Comparison of ENCODE assay signal across 10 cellular contexts in the genomic region with DNA sequence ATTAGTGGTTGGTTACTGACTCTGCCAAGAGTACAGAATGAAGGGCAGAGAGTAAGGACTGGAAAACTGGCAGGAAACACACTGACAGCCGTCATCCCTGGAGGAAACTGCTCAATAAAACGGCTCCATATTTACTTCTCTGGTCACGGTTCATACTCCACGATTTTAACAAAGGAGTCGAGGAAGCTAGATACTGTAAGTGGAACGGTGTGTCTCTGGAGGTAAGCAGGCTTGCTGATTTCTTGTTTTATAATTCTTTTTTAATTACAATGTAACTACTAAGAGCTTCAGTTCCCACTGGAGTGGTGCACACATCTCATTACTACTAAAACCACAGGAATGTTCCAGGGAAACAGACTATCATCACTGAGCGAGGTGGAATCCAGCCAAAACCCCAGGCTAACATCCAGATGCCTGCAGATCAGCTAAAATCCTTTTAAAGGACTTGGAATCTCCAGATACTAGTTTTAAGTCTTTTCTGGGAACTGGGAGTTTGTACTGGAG. TPM values are rescaled to one million over a fixed set of nuclear protein-coding genes. Genes with fewer than 3 reads are reported as not detected.
DNase-seq lines count a peak whose midpoint lies in the region; ATAC-seq and TF ChIP-seq lines count a peak whose summit lies in the region.
"Had no signal": no experiment of that assay in that cellular context is flagged by ENCODE, and none has a peak within 500 bp of the region (broad histone marks: within the 10 kb centered on the region; RNA-seq: fewer than 3 reads in every experiment).

No MANE protein-coding gene starts in this region.

- H3K9me3 ChIP-seq in MG63: no peaks in the 10 kb centered on the region

- no peaks in the 10 kb centered on the region for H3K27me3 ChIP-seq in ACC112 (ENCODE audit: insufficient read depth, low read length)
- no peaks in the 10 kb centered on the region for H3K27me3 ChIP-seq in MG63
- no peaks in the 10 kb centered on the region for H3K27me3 ChIP-seq in dorsolateral prefrontal cortex

- H3K27ac ChIP-seq in ACC112 (ENCODE audit: low read depth, low read length): peak overlapping the region; percentile 95
- H3K27ac ChIP-seq in dorsolateral prefrontal cortex: peak overlapping the region in 30 of 59 donors; percentile 0 to 78 (median 44)

- TF ChIP-seq CTCF in dorsolateral prefrontal cortex (IDR thresholded peaks at IDR 0.05 in 54 of 56, conservative IDR thresholded peaks at IDR 0.05 in 2 of 56; ENCODE audit: low read depth in 1 of 56, partially characterized antibody in 56 of 56): no peak

- no peaks in the 10 kb centered on the region for H3K79me2 ChIP-seq in ACC112 (ENCODE audit: control insufficient read depth, insufficient read depth, low read length, unreplicated experiment)

- ATAC-seq in HG02571 (IDR thresholded peaks at IDR 0.05; ENCODE audit: unreplicated experiment): no peak
- ATAC-seq in GM21737 (IDR thresholded peaks at IDR 0.05; ENCODE audit: unreplicated experiment): no peak

- H3K4me3 ChIP-seq in ACC112 (ENCODE audit: low read depth, low read length): peak overlapping the region; percentile 60
- no peak overlapping the region for H3K4me3 ChIP-seq in MG63
- no peak overlapping the region for H3K4me3 ChIP-seq in dorsolateral prefrontal cortex

- H3K36me3 ChIP-seq in ACC112 (ENCODE audit: insufficient read depth, low read length): peaks cover 35% of the 10 kb centered on the region
- peaks cover 17% of the 10 kb centered on the region for H3K36me3 ChIP-seq in MG63

- no peak overlapping the region for H2AFZ ChIP-seq in ACC112 (ENCODE audit: low read length, unreplicated experiment)

- intact Hi-C loops in dorsolateral prefrontal cortex (cut with DNase I): loop anchor here in 1 of 2 donors (5.0 kb wide), 1 partner anchor 112 kb away; no protein-coding TSS in a partner anchor

- peak; percentile 75 for DNase-seq in MG63
- no peak for DNase-seq in dorsolateral prefrontal cortex
- peak; percentile 80 for DNase-seq in mucosa of gallbladder (ENCODE audit: low spot score)
- DNase-seq in midbrain (lab: John Stamatoyannopoulos, UW): no peak
- no peak for DNase-seq in HuH-7 (ENCODE audit: low spot score)
- DNase-seq: COR-L47; NK-92 treated with Interleukin-12 subunit alpha and Interleukin-12 subunit beta, amount 100 ng/mL, for 24 hours had no signal

- H3K4me1 ChIP-seq in ACC112 (ENCODE audit: control insufficient read depth, insufficient read depth, low read length, unreplicated experiment): peaks cover 33% of the 10 kb centered on the region

RNA-seq across cellular contexts. Expression of a gene that starts 17.8 kb away (rescaled TPM):
- 1.2 and 5.0 TPM in 2 replicates for total RNA-seq in MG63 (2014; rRNA removed; shearing (Covaris generic); ENCODE audit: low replicate concordance)
- total RNA-seq in dorsolateral prefrontal cortex (100 to 1,000 TPM in 32 of 120 experiments, 10 to 100 TPM in 88; 32.7 to 130 (median 83.9) TPM), mucosa of gallbladder (129 TPM)

RNA-seq across cellular contexts. Expression of a gene that starts 37.0 kb away (rescaled TPM):
- not detected in 2 replicates for total RNA-seq in MG63 (2014; rRNA removed; shearing (Covaris generic); ENCODE audit: low replicate concordance)
- 1 to 10 TPM in 115 of 120 experiments, under 1 TPM in 5; 0.48 to 7.8 (median 2.1) TPM for total RNA-seq in dorsolateral prefrontal cortex
- total RNA-seq in mucosa of gallbladder: 2.9 TPM

RNA-seq across cellular contexts. Expression of a gene that starts 50.1 kb away (rescaled TPM):
- total RNA-seq in MG63 (2014; rRNA removed; shearing (Covaris generic); ENCODE audit: low replicate concordance): 6.3 and 9.6 TPM in 2 replicates
- 10 to 100 TPM; 13.6 to 30.4 (median 20.5) TPM for total RNA-seq in dorsolateral prefrontal cortex
- total RNA-seq in mucosa of gallbladder: 13.2 TPM

RNA-seq across cellular contexts. Expression of a gene that starts 50.2 kb away (rescaled TPM):
- 34.6 and 49.4 TPM in 2 replicates for total RNA-seq in MG63 (2014; rRNA removed; shearing (Covaris generic); ENCODE audit: low replicate concordance)
- total RNA-seq in dorsolateral prefrontal cortex (100 to 1,000 TPM in 2 of 120 experiments, 10 to 100 TPM in 118; 54.2 to 102 (median 73.3) TPM), mucosa of gallbladder (85.6 TPM)

RNA-seq across cellular contexts. Expression of a gene that starts 55.1 kb away (rescaled TPM):
- 7.2 and 20.3 TPM in 2 replicates for total RNA-seq in MG63 (2014; rRNA removed; shearing (Covaris generic); ENCODE audit: low replicate concordance)
- 10 to 100 TPM; 12.9 to 29.4 (median 19.8) TPM for total RNA-seq in dorsolateral prefrontal cortex
- 30.3 TPM for total RNA-seq in mucosa of gallbladder

Comparison
In these comparisons a context has a peak if more than half of its experiments do, and no peak if none do; other contexts are left out.
1. DNase-seq: peak in MG63 (single experiment) and mucosa of gallbladder (single experiment); none in dorsolateral prefrontal cortex (0 of 10), midbrain (single experiment) and HuH-7 (single experiment).